Comparison of ENCODE assay signal across 9 cellular contexts in genomic region chr5:111984044-111984443, GRCh38.
A peak's percentile ranks its signal among the peaks of the same experiment; 100 is the strongest.
DNase-seq lines count a peak whose midpoint lies in the region; ATAC-seq and TF ChIP-seq lines count a peak whose summit lies in the region.
"Had no signal": no experiment of that assay in that cellular context is flagged by ENCODE, and none has a peak within 500 bp of the region (broad histone marks: within the 10 kb centered on the region; RNA-seq: fewer than 3 reads in every experiment).

No MANE protein-coding gene starts in this region.

- no peaks in the 10 kb centered on the region for H3F3A ChIP-seq in smooth muscle cell (ENCODE audit: low read depth)

- no peak for TF ChIP-seq EP300 in suprapubic skin (IDR thresholded peaks at IDR 0.05)

- H3K4me1 ChIP-seq in smooth muscle cell (ENCODE audit: low read depth) = no peaks in the 10 kb centered on the region
- H3K4me1 ChIP-seq in suprapubic skin = no peaks in the 10 kb centered on the region

- no peaks in the 10 kb centered on the region for H3K36me3 ChIP-seq in smooth muscle cell (ENCODE audit: low read depth)
- no peaks in the 10 kb centered on the region for H3K36me3 ChIP-seq in suprapubic skin

- ATAC-seq in HG03378 (IDR thresholded peaks at IDR 0.05; ENCODE audit: unreplicated experiment) = peak; percentile 93
- ATAC-seq in GM19467 (IDR thresholded peaks at IDR 0.05; ENCODE audit: unreplicated experiment) = no peak

- H3K4me2 ChIP-seq in smooth muscle cell = peak overlapping the region; percentile 0

- H3K9me3 ChIP-seq in smooth muscle cell (replicated peaks; ENCODE audit: low read depth) (no peaks in the 10 kb centered on the region), suprapubic skin (no peaks in the 10 kb centered on the region)

- H2AFZ ChIP-seq in smooth muscle cell (ENCODE audit: low read depth) = no peak overlapping the region

- DNase-seq in GM19238 (ENCODE audit: insufficient read length, low spot score) (peak; percentile 5), cardiac fibroblast (ENCODE audit: low read depth in 2 of 2) (peak; percentile 88 to 94), smooth muscle cell (lab: John Stamatoyannopoulos, UW; ENCODE audit: unreplicated experiment) (no peak), suprapubic skin (ENCODE audit: low spot score in 2 of 2) (no peak), mucosa of gallbladder (ENCODE audit: low spot score) (no peak)
- DNase-seq: erythroblast, NCI-H345 had no signal

- H3K27me3 ChIP-seq in smooth muscle cell (ENCODE audit: low read depth) = no peaks in the 10 kb centered on the region
- no peaks in the 10 kb centered on the region for H3K27me3 ChIP-seq in suprapubic skin

- WGBS in smooth muscle cell (ENCODE audit: low lambda C conversion rate) = 54% methylated on average over 2 of the region's 2 CpGs
- 47% methylated on average over 2 of the region's 2 CpGs for WGBS in suprapubic skin

- no peak for TF ChIP-seq POLR2A in suprapubic skin (IDR thresholded peaks at IDR 0.05)

- H3K4me3 ChIP-seq in cardiac fibroblast (replicated peaks in 1 of 2; ENCODE audit: low read depth in 2 of 2, low read length in 2 of 2) (no peak overlapping the region), smooth muscle cell (no peak overlapping the region), suprapubic skin (no peak overlapping the region)

- H3K9ac ChIP-seq in smooth muscle cell (ENCODE audit: low read depth) = no peak overlapping the region

- H3K27ac ChIP-seq in smooth muscle cell (ENCODE audit: low read depth) (peak overlapping the region; percentile 36), suprapubic skin (no peak overlapping the region)

- H4K20me1 ChIP-seq in smooth muscle cell (ENCODE audit: low read depth) = no peaks in the 10 kb centered on the region

- no peak for TF ChIP-seq CTCF in cardiac fibroblast (IDR thresholded peaks at IDR 0.05; ENCODE audit: low read depth, low read length)
- no peak for TF ChIP-seq CTCF in smooth muscle cell (IDR thresholded peaks at IDR 0.05; ENCODE audit: borderline replicate concordance, insufficient read depth, poor library complexity, severe bottlenecking)
- no peak for TF ChIP-seq CTCF in suprapubic skin (IDR thresholded peaks at IDR 0.05)

- no peaks in the 10 kb centered on the region for H3K79me2 ChIP-seq in smooth muscle cell (ENCODE audit: low read depth)

Comparison
In these comparisons a context has a peak if more than half of its experiments do, and no peak if none do; other contexts are left out.
1. DNase-seq: peak in GM19238 (single experiment) and cardiac fibroblast (2 of 2); none in smooth muscle cell (single experiment), suprapubic skin (0 of 2) and mucosa of gallbladder (single experiment).